1 cellular context compared by ENCODE assay signal in the genomic region with DNA sequence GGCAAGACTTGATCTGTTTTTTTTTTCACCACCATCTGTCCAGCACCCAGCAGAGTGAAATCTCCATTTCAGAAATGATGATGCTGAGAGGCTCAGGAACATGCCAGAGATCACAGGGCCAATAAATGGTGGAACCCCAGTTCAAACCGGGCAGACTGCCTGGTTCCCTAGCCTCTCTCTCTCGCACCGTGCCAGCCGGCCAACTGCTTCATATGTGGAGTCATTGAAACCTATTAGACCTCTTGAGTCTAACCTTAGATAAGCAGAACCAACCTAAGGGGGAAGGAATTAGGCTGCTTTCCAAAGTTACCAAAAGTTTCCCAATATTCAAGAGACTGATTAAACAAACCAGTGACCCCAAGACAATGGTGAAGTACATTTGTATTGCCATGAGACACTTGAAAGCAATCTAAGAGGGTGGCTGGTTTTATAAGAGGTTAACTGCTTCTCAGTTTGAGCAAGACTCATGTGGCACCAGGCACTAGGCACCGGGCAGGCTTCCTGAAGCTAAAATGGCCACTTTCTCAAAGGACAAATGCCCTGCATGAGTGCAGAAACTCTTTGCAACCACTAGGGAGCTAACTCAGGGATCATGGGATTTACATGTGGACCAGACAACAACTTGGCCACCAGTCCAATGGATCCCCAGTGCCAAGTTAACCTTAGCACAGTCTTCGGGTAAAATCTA.
TF ChIP-seq lines count a peak whose summit lies in the region.

No MANE protein-coding gene starts in this region.

TF ChIP-seq in H1, 55 proteins besides CTCF, POLR2A, EP300 and RAD21:
- TF ChIP-seq YY1 (IDR thresholded peaks at IDR 0.05; ENCODE audit: low read depth, low read length) = peak; percentile 83
- TF ChIP-seq SAP30 (IDR thresholded peaks at IDR 0.05; ENCODE audit: insufficient read depth, insufficient replicate concordance, low read length) = no peak
- no peak for TF ChIP-seq NRF1 (IDR thresholded peaks at IDR 0.05; ENCODE audit: low read depth, low read length)
- TF ChIP-seq E2F6 (IDR thresholded peaks at IDR 0.05) = no peak
